In the genomic region with DNA sequence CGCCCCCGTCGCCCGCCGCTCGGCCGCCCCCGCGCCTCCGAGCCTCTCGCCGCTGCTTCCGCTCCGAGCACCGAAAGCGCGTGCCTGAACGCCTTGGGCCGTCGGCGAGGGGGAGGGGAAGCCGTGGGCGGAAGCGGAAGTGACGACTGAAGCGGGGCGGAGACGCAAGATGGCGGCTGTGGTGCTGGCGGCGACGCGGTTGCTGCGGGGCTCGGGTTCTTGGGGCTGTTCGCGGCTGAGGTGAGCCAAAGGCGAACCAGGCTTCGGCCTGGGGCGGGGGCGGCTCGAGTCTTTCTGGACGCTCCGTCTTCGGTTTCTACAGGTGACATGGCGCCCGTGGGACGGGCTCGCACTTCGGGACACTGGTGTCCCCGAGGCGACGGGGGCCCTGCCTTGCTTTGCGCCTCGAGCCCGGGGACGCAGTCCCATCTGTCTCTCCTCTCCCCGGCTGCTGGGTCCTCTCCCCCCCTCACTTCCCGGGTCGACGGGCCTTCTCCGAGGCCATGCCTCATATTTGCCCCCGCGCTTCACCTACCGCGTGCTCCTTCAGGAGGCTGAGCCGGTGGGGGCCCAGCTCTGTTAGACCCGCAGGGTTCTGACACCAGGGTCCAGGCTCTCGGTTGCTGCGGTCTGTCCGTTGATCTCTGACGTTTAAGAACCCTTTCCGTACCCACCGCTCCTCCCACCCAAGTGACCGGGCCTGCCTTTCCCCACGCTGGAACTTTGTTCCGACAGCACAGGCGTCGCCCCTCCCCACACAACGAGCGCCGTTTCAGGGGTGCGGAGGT, we compare ENCODE assay signal across 1 cellular context.
A peak's percentile ranks its signal among the peaks of the same experiment; 100 is the strongest.
TF ChIP-seq lines count a peak whose summit lies in the region.

A gene with protein sequence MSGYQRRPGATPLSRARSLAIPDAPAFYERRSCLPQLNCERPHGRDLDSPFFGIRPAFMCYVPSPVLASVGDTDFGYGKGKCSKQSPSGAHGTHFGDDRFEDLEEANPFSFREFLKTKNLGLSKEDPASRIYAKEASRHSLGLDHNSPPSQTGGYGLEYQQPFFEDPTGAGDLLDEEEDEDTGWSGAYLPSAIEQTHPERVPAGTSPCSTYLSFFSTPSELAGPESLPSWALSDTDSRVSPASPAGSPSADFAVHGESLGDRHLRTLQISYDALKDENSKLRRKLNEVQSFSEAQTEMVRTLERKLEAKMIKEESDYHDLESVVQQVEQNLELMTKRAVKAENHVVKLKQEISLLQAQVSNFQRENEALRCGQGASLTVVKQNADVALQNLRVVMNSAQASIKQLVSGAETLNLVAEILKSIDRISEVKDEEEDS (minus strand): TSS at position 115 of the 788 bp plus-strand sequence. CDS start 217 bp downstream, outside the sequence.
PMPCA (plus strand) TSS at position 159 of the 788 bp plus-strand sequence; CDS start at position 170, 11 bp downstream.

TF ChIP-seq in HepG2, 621 proteins besides CTCF, POLR2A, EP300 and RAD21 (continued from another document):
- TF ChIP-seq CREB3 (CRISPR knock-in tag; IDR thresholded peaks at IDR 0.05) (no peak), TEAD3 (CRISPR knock-in tag; optimal IDR thresholded peaks at IDR 0.05; ENCODE audit: borderline replicate concordance) (peak; percentile 70), ZNF17 (CRISPR knock-in tag; IDR thresholded peaks at IDR 0.05) (no peak), TFE3 (CRISPR knock-in tag; IDR thresholded peaks at IDR 0.05) (peak; percentile 78), ZNF614 (CRISPR knock-in tag; IDR thresholded peaks at IDR 0.05; ENCODE audit: borderline replicate concordance) (no peak; the same call in 1 of the 2 replicates), SIN3B (IDR thresholded peaks at IDR 0.05; ENCODE audit: low read length) (peak; percentile 92), SMC3 (IDR thresholded peaks at IDR 0.05; ENCODE audit: low read length) (no peak), NFATC3 (CRISPR knock-in tag; IDR thresholded peaks at IDR 0.05) (0 out of 2 replicates have a peak, but pooled peaks have one; percentile 60), ZNF484 (CRISPR knock-in tag; IDR thresholded peaks at IDR 0.05; ENCODE audit: borderline replicate concordance, low read depth) (peak; percentile 82; the same call in 1 of the 2 replicates), ZNF577 (CRISPR knock-in tag; IDR thresholded peaks at IDR 0.05; ENCODE audit: borderline replicate concordance, low read depth) (no peak), EHMT2 (IDR thresholded peaks at IDR 0.05; ENCODE audit: borderline replicate concordance, low read depth, low read length) (no peak), ZSCAN25 (CRISPR knock-in tag; IDR thresholded peaks at IDR 0.05) (0 out of 2 replicates have a peak, but pooled peaks have one; percentile 22)
